Comparison of ENCODE assay signal across 31 cellular contexts in the genomic region with DNA sequence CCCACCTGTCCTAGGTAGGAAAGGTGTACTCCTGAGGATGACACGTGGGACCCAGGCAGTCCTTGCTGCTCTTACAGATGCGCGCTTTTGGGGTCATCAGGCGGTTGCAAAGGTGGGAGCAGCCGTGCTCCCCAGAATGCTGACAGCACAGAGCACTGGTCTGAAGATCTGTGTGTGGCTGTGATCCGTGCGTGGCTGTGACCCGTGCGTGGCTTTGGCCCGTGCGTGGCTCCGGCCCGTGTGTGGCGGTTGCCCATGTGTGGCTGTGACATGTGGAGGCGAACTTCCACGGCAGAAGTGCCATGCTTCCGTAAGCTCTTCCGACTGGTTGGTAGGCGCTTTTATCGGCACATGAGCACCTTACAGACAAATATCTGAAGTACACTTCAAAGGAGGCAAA.
"Had no signal": no experiment of that assay in that cellular context is flagged by ENCODE, and none has a peak within 500 bp of the region (broad histone marks: within the 10 kb centered on the region; RNA-seq: fewer than 3 reads in every experiment).

No MANE protein-coding gene starts in this region.

- DNase-seq: activated B cell treated with CpG ODN at 0.5 μM for 24 hours; activated CD4-positive, alpha-beta T cell treated with anti-CD3 and anti-CD28 coated beads for 48 hours; activated CD4-positive, alpha-beta T cell treated with anti-CD3 and anti-CD28 coated beads, Interleukin-2, amount 50 U/mL, for 1 hour; activated CD4-positive, alpha-beta T cell treated with anti-CD3 and anti-CD28 coated beads, Interleukin-2, amount 50 U/mL, for 48 hours; activated CD8-positive, alpha-beta memory T cell treated with anti-CD3 and anti-CD28 coated beads for 24 hours; activated CD8-positive, alpha-beta T cell treated with anti-CD3 and anti-CD28 coated beads for 36 hours; activated gamma-delta T cell; activated naive CD4-positive, alpha-beta T cell; activated naive CD4-positive, alpha-beta T cell treated with anti-CD3 and anti-CD28 coated beads, Interleukin-2, amount 10 ng/mL, durations not matched to agents 7 days and 5 days; activated naive CD8-positive, alpha-beta T cell treated with anti-CD3 and anti-CD28 coated beads, Interleukin-2, amount 10 ng/mL, durations not matched to agents 7 days and 5 days; activated T-cell treated with anti-CD3 and anti-CD28 coated beads, Interleukin-2, amount 50 U/mL, for 4 hours; brain microvascular endothelial cell; dorsolateral prefrontal cortex; effector memory CD4-positive, alpha-beta T cell; erythroblast; foreskin melanocyte; T-helper 1 cell; T-helper 17 cell; T1000 had no signal

- H3K27me3 Mint-ChIP-seq: activated CD8-positive, alpha-beta T cell treated with anti-CD3 and anti-CD28 coated beads for 36 hours; activated naive CD4-positive, alpha-beta T cell treated with anti-CD3 and anti-CD28 coated beads, Interleukin-2, amount 10 ng/mL, durations not matched to agents 7 days and 5 days; activated T-helper 17 cell treated with anti-CD3 and anti-CD28 coated beads, Interleukin-2, amount 50 U/mL, for 72 hours; central memory CD8-positive, alpha-beta T cell; T-helper 17 cell had no signal

- H3K4me1 Mint-ChIP-seq: activated naive CD4-positive, alpha-beta T cell treated with anti-CD3 and anti-CD28 coated beads, Interleukin-2, amount 10 ng/mL, durations not matched to agents 7 days and 5 days; activated naive CD8-positive, alpha-beta T cell treated with anti-CD3 and anti-CD28 coated beads, Interleukin-2, amount 10 ng/mL, durations not matched to agents 7 days and 5 days; endodermal cell had no signal

- H3K4me3 ChIP-seq: ascending aorta, coronary artery, dorsolateral prefrontal cortex, esophagus muscularis mucosa, gastroesophageal sphincter had no signal

- H3K4me3 Mint-ChIP-seq: activated B cell treated with CpG ODN at 0.5 μM for 24 hours; activated CD8-positive, alpha-beta T cell treated with anti-CD3 and anti-CD28 coated beads for 36 hours; activated naive CD4-positive, alpha-beta T cell treated with anti-CD3 and anti-CD28 coated beads, Interleukin-2, amount 10 ng/mL, durations not matched to agents 7 days and 5 days; activated naive CD8-positive, alpha-beta T cell treated with anti-CD3 and anti-CD28 coated beads, Interleukin-2, amount 10 ng/mL, durations not matched to agents 7 days and 5 days; activated T-cell treated with anti-CD3 and anti-CD28 coated beads, Interleukin-2, amount 50 U/mL, for 4 hours; activated T-helper 17 cell treated with anti-CD3 and anti-CD28 coated beads, Interleukin-2, amount 50 U/mL, for 72 hours; central memory CD8-positive, alpha-beta T cell; dendritic cell treated with granulocyte-macrophage colony-stimulating factor and Interleukin-4, amounts not matched to agents 40 ng/mL and 50 ng/mL, for 4 days; endodermal cell; T-helper 17 cell; T-helper 2 cell treated with Interferon-gamma antibody and Interleukin-4, amounts not matched to agents 5 μg/mL and 100 μg/mL, for 36 hours had no signal

- H3K27ac Mint-ChIP-seq: activated B cell treated with CpG ODN at 0.5 μM for 24 hours; activated CD8-positive, alpha-beta T cell treated with anti-CD3 and anti-CD28 coated beads for 36 hours; activated naive CD4-positive, alpha-beta T cell treated with anti-CD3 and anti-CD28 coated beads, Interleukin-2, amount 10 ng/mL, durations not matched to agents 7 days and 5 days; activated naive CD4-positive, alpha-beta T cell treated with anti-CD3 and anti-CD28 coated beads, Interleukin-2, amount 50 U/mL, for 72 hours; activated naive CD8-positive, alpha-beta T cell treated with anti-CD3 and anti-CD28 coated beads, Interleukin-2, amount 10 ng/mL, durations not matched to agents 7 days and 5 days; activated T-helper 17 cell treated with anti-CD3 and anti-CD28 coated beads, Interleukin-2, amount 50 U/mL, for 72 hours; dendritic cell treated with granulocyte-macrophage colony-stimulating factor and Interleukin-4, amounts not matched to agents 40 ng/mL and 50 ng/mL, for 4 days; endodermal cell; T-helper 17 cell; T-helper 2 cell treated with Interferon-gamma antibody and Interleukin-4, amounts not matched to agents 5 μg/mL and 100 μg/mL, for 36 hours had no signal

- FAIRE-seq: bronchial epithelial cell had no signal

- H3K36me3 ChIP-seq: ascending aorta, brain microvascular endothelial cell had no signal

- ATAC-seq: activated CD4-positive, CD25-positive, alpha-beta regulatory T cell treated with anti-CD3 and anti-CD28 coated beads, Interleukin-2, amount 50 U/mL, for 24 hours; activated CD8-positive, alpha-beta T cell treated with anti-CD3 and anti-CD28 coated beads for 36 hours; activated naive CD4-positive, alpha-beta T cell treated with anti-CD3 and anti-CD28 coated beads, Interleukin-2, amount 50 U/mL, for 72 hours; activated T-cell treated with anti-CD3 and anti-CD28 coated beads, Interleukin-2, amount 50 U/mL, for 4 hours; activated T-helper 17 cell treated with anti-CD3 and anti-CD28 coated beads, Interleukin-2, amount 50 U/mL, for 72 hours; gastroesophageal sphincter; T-helper 17 cell had no signal

- H3K27me3 ChIP-seq: ascending aorta, brain microvascular endothelial cell, dorsolateral prefrontal cortex, esophagus muscularis mucosa, gastroesophageal sphincter had no signal

- H3K27ac ChIP-seq: ascending aorta, brain microvascular endothelial cell, coronary artery, esophagus muscularis mucosa, gastroesophageal sphincter had no signal

- H3K9me3 Mint-ChIP-seq: activated B cell treated with CpG ODN at 0.5 μM for 24 hours; activated CD8-positive, alpha-beta T cell treated with anti-CD3 and anti-CD28 coated beads for 36 hours; activated naive CD4-positive, alpha-beta T cell treated with anti-CD3 and anti-CD28 coated beads, Interleukin-2, amount 10 ng/mL, durations not matched to agents 7 days and 5 days; activated naive CD4-positive, alpha-beta T cell treated with anti-CD3 and anti-CD28 coated beads, Interleukin-2, amount 50 U/mL, for 72 hours; activated naive CD8-positive, alpha-beta T cell treated with anti-CD3 and anti-CD28 coated beads, Interleukin-2, amount 10 ng/mL, durations not matched to agents 7 days and 5 days; activated T-cell treated with anti-CD3 and anti-CD28 coated beads, Interleukin-2, amount 50 U/mL, for 4 hours; activated T-helper 17 cell treated with anti-CD3 and anti-CD28 coated beads, Interleukin-2, amount 50 U/mL, for 72 hours; central memory CD8-positive, alpha-beta T cell; dendritic cell treated with granulocyte-macrophage colony-stimulating factor and Interleukin-4, amounts not matched to agents 40 ng/mL and 50 ng/mL, for 4 days; endodermal cell; T-helper 2 cell treated with Interferon-gamma antibody and Interleukin-4, amounts not matched to agents 5 μg/mL and 100 μg/mL, for 36 hours had no signal

- H3K36me3 Mint-ChIP-seq: activated naive CD4-positive, alpha-beta T cell treated with anti-CD3 and anti-CD28 coated beads, Interleukin-2, amount 10 ng/mL, durations not matched to agents 7 days and 5 days; activated naive CD4-positive, alpha-beta T cell treated with anti-CD3 and anti-CD28 coated beads, Interleukin-2, amount 50 U/mL, for 72 hours; activated naive CD8-positive, alpha-beta T cell treated with anti-CD3 and anti-CD28 coated beads, Interleukin-2, amount 10 ng/mL, durations not matched to agents 7 days and 5 days had no signal

- H3K9me3 ChIP-seq: ascending aorta, esophagus muscularis mucosa, gastroesophageal sphincter had no signal
